Comparison of ENCODE assay signal across 7 cellular contexts in genomic region chr17:50150354-50151040, GRCh38. TPM values are rescaled to one million over a fixed set of nuclear protein-coding genes. Genes with fewer than 3 reads are reported as not detected.
DNase-seq lines count a peak whose midpoint lies in the region; ATAC-seq and TF ChIP-seq lines count a peak whose summit lies in the region.

Gene PPP1R9B, minus strand, starts transcription at chr17:50150677. Its CDS starts 164 bp downstream, at chr17:50150513.

- H3K9me3 ChIP-seq in psoas muscle = no peaks in the 10 kb centered on the region

- no peaks in the 10 kb centered on the region for H3K36me3 ChIP-seq in psoas muscle (ENCODE audit: insufficient read depth in 1 of 2, low read depth in 1 of 2)

- H3K4me1 Mint-ChIP-seq in activated B cell treated with CpG ODN at 0.5 μM for 24 hours = peaks cover 42% of the 10 kb centered on the region

- H3K9me3 Mint-ChIP-seq in activated B cell treated with CpG ODN at 0.5 μM for 24 hours = no peaks in the 10 kb centered on the region

- H3K27ac Mint-ChIP-seq in activated B cell treated with CpG ODN at 0.5 μM for 24 hours = peak within 1 kb of the TSS; percentile 91

- CTCF ChIA-PET in activated B cell treated with CpG ODN at 0.5 μM for 24 hours (lab: Charles Lee) = interaction anchor here (1.1 to 7.2 kb wide), 4 partner anchors 11 to 56 kb away, joined by 4 to 64 read pairs (median 6); no protein-coding TSS in a partner anchor

- DNase-seq in activated B cell treated with CpG ODN at 0.5 μM for 24 hours = no peak
- no peak for DNase-seq in Right ventricle myocardium superior
- DNase-seq in psoas muscle = no peak
- no peak for DNase-seq in HuH-7.5 (ENCODE audit: low spot score)
- no peak for DNase-seq in putamen (ENCODE audit: low spot score)

- H3K4me3 ChIP-seq in psoas muscle = peak within 1 kb of the TSS; percentile 84

- 1% methylated on average over 53 to 69 of the region's 69 CpGs for WGBS in psoas muscle, 3 donors

- peaks cover 42% of the 10 kb centered on the region for H3K36me3 Mint-ChIP-seq in activated B cell treated with CpG ODN at 0.5 μM for 24 hours (ENCODE audit: low read depth)

- peak within 1 kb of the TSS; percentile 83 for H3K27ac ChIP-seq in psoas muscle

- TF ChIP-seq CTCF in activated B cell treated with CpG ODN at 0.5 μM for 24 hours (IDR thresholded peaks at IDR 0.05) = no peak
- no peak for TF ChIP-seq CTCF in psoas muscle (IDR thresholded peaks at IDR 0.05)

- POLR2A ChIA-PET in activated B cell treated with CpG ODN at 0.5 μM for 24 hours (lab: Charles Lee) = interaction anchor here (0.6 to 7.1 kb wide), 11 partner anchors 11 to 717 kb away, joined by 3 to 82 read pairs (median 7); partner anchors contain the start of genes LUC7L3, PDK2 and SAMD14

- ATAC-seq in HG02938 (IDR thresholded peaks at IDR 0.05; ENCODE audit: unreplicated experiment) (peak; percentile 2), activated B cell treated with CpG ODN at 0.5 μM for 24 hours (ENCODE audit: low read depth) (no peak), Right ventricle myocardium superior (ENCODE audit: poor library complexity) (peak; percentile 0), psoas muscle (peak in 1 of 4 donors; percentile 5), GM18858 (IDR thresholded peaks at IDR 0.05; ENCODE audit: unreplicated experiment) (no peak)

- intact Hi-C loops in activated B cell treated with CpG ODN at 0.5 μM for 24 hours (cut with micrococcal nuclease) = loop anchor here (1.0 kb wide), 1 partner anchor 55 kb away; the partner anchor contains the start of gene PDK2
- intact Hi-C loops in Right ventricle myocardium superior (cut with DNase I) = no loop called here
- intact Hi-C loops in psoas muscle (cut with DNase I) = no loop called here

- no peaks in the 10 kb centered on the region for H3K27me3 Mint-ChIP-seq in activated B cell treated with CpG ODN at 0.5 μM for 24 hours

- H3K4me3 Mint-ChIP-seq in activated B cell treated with CpG ODN at 0.5 μM for 24 hours = peak within 1 kb of the TSS; percentile 100

- H3K27me3 ChIP-seq in psoas muscle (ENCODE audit: insufficient read depth in 3 of 3, low read length in 2 of 3) = no peaks in the 10 kb centered on the region

- H3K4me1 ChIP-seq in psoas muscle = peaks cover 70% of the 10 kb centered on the region

RNA-seq across cellular contexts. Expression of gene PPP1R9B, which starts in this region (rescaled TPM):
- total RNA-seq in activated B cell treated with CpG ODN at 0.5 μM for 24 hours (300 and 313 TPM in 2 replicates), Right ventricle myocardium superior (35.4 TPM), psoas muscle (10 to 100 TPM; 15.1 to 26.5 (median 18.4) TPM)
- 10 to 100 TPM in 2 of 3 donors, 1 to 10 TPM in 1; 7.0 to 11.3 (median 11.0) TPM for polyA plus RNA-seq in psoas muscle

Comparison
In these comparisons a context has a peak if more than half of its experiments do, and no peak if none do; other contexts are left out.
1. ATAC-seq: peak in HG02938 (single experiment) and Right ventricle myocardium superior (single experiment); none in activated B cell treated with CpG ODN at 0.5 μM for 24 hours (single experiment) and GM18858 (single experiment).